29 cellular contexts compared by ENCODE assay signal in genomic region chr2:66938471-66938967, GRCh38.
"Had no signal": no experiment of that assay in that cellular context is flagged by ENCODE, and none has a peak within 500 bp of the region (broad histone marks: within the 10 kb centered on the region; RNA-seq: fewer than 3 reads in every experiment).

No MANE protein-coding gene starts in this region.

- H3K36me3 ChIP-seq: ascending aorta, Peyer's patch had no signal

- H3K27me3 ChIP-seq: ascending aorta, Peyer's patch had no signal

- H3K4me3 Mint-ChIP-seq: activated CD4-positive, alpha-beta T cell treated with anti-CD3 and anti-CD28 coated beads, Interleukin-2, amount 10 ng/mL, durations not matched to agents 24 days and 14 days; activated CD8-positive, alpha-beta T cell treated with anti-CD3 and anti-CD28 coated beads for 36 hours; activated naive CD4-positive, alpha-beta T cell treated with anti-CD3 and anti-CD28 coated beads, Interleukin-2, amount 50 U/mL, for 24 hours; activated naive CD8-positive, alpha-beta T cell treated with anti-CD3 and anti-CD28 coated beads, Interleukin-2, amount 10 ng/mL, durations not matched to agents 7 days and 5 days had no signal

- H3K4me3 ChIP-seq: ascending aorta, Peyer's patch had no signal

- DNase-seq: activated CD4-positive, alpha-beta T cell treated with anti-CD3 and anti-CD28 coated beads, Interleukin-2, amount 10 ng/mL, durations not matched to agents 24 days and 14 days; activated CD4-positive, alpha-beta T cell treated with anti-CD3 and anti-CD28 coated beads, Interleukin-2, amount 50 U/mL, for 4 hours; activated CD8-positive, alpha-beta T cell treated with anti-CD3 and anti-CD28 coated beads for 36 hours; activated gamma-delta T cell; activated naive CD4-positive, alpha-beta T cell treated with Interleukin-2 at 50 U/mL for 16 hours; activated naive CD8-positive, alpha-beta T cell treated with anti-CD3 and anti-CD28 coated beads, Interleukin-2, amount 10 ng/mL, durations not matched to agents 7 days and 5 days; activated T-cell treated with anti-CD3 and anti-CD28 coated beads, Interleukin-2, amount 50 U/mL, for 1 hour; amygdala; Kasumi-1; KG1; MM.1S; MV-4-11; NCI-H1092; NCI-H146; NCI-H187; NCI-H2029 treated with DMSO at 0.1 percent for 48 hours; NCI-H2107; NCI-H2171; NCI-H510A treated with DMSO at 0.1 percent for 48 hours; NCI-H526 treated with DMSO at 0.1 percent for 48 hours; NCI-H82; PC-3; Peyer's patch; Right ventricle myocardium superior; RPMI8226; T1000 had no signal

- H3K36me3 Mint-ChIP-seq: activated naive CD4-positive, alpha-beta T cell treated with anti-CD3 and anti-CD28 coated beads, Interleukin-2, amount 50 U/mL, for 24 hours; activated naive CD8-positive, alpha-beta T cell treated with anti-CD3 and anti-CD28 coated beads, Interleukin-2, amount 10 ng/mL, durations not matched to agents 7 days and 5 days had no signal

- H3K27ac Mint-ChIP-seq: activated CD4-positive, alpha-beta T cell treated with anti-CD3 and anti-CD28 coated beads, Interleukin-2, amount 10 ng/mL, durations not matched to agents 24 days and 14 days; activated CD8-positive, alpha-beta T cell treated with anti-CD3 and anti-CD28 coated beads for 36 hours; activated naive CD4-positive, alpha-beta T cell treated with anti-CD3 and anti-CD28 coated beads, Interleukin-2, amount 50 U/mL, for 24 hours; activated naive CD8-positive, alpha-beta T cell treated with anti-CD3 and anti-CD28 coated beads, Interleukin-2, amount 10 ng/mL, durations not matched to agents 7 days and 5 days; activated T-helper 2 cell treated with anti-CD3 and anti-CD28 coated beads, Interferon-gamma antibody, Interleukin-2, Interleukin-4, amounts not matched to agents 10 μg/mL and 5 μg/mL and 100 μg/mL, durations not matched to agents 14 hours and 24 hours and 36 hours had no signal

- H3K9me3 Mint-ChIP-seq: activated naive CD4-positive, alpha-beta T cell treated with anti-CD3 and anti-CD28 coated beads, Interleukin-2, amount 50 U/mL, for 24 hours; activated T-helper 2 cell treated with anti-CD3 and anti-CD28 coated beads, Interferon-gamma antibody, Interleukin-2, Interleukin-4, amounts not matched to agents 10 μg/mL and 5 μg/mL and 100 μg/mL, durations not matched to agents 14 hours and 24 hours and 36 hours had no signal

- ATAC-seq: activated CD8-positive, alpha-beta T cell treated with anti-CD3 and anti-CD28 coated beads for 36 hours; PC-3 had no signal

- H3K27me3 Mint-ChIP-seq: activated CD4-positive, alpha-beta T cell treated with anti-CD3 and anti-CD28 coated beads, Interleukin-2, amount 10 ng/mL, durations not matched to agents 24 days and 14 days; activated CD8-positive, alpha-beta T cell treated with anti-CD3 and anti-CD28 coated beads for 36 hours; activated naive CD4-positive, alpha-beta T cell treated with anti-CD3 and anti-CD28 coated beads, Interleukin-2, amount 50 U/mL, for 24 hours had no signal

- H3K4me1 ChIP-seq: ascending aorta, Peyer's patch had no signal

- H3K27ac ChIP-seq: ascending aorta, Peyer's patch had no signal

- H3K4me1 Mint-ChIP-seq: activated CD4-positive, alpha-beta T cell treated with anti-CD3 and anti-CD28 coated beads, Interleukin-2, amount 10 ng/mL, durations not matched to agents 24 days and 14 days; activated naive CD4-positive, alpha-beta T cell treated with anti-CD3 and anti-CD28 coated beads, Interleukin-2, amount 50 U/mL, for 24 hours had no signal

- H3K9me3 ChIP-seq: ascending aorta, Peyer's patch had no signal
